1 cellular context compared by ENCODE assay signal in the genomic region with DNA sequence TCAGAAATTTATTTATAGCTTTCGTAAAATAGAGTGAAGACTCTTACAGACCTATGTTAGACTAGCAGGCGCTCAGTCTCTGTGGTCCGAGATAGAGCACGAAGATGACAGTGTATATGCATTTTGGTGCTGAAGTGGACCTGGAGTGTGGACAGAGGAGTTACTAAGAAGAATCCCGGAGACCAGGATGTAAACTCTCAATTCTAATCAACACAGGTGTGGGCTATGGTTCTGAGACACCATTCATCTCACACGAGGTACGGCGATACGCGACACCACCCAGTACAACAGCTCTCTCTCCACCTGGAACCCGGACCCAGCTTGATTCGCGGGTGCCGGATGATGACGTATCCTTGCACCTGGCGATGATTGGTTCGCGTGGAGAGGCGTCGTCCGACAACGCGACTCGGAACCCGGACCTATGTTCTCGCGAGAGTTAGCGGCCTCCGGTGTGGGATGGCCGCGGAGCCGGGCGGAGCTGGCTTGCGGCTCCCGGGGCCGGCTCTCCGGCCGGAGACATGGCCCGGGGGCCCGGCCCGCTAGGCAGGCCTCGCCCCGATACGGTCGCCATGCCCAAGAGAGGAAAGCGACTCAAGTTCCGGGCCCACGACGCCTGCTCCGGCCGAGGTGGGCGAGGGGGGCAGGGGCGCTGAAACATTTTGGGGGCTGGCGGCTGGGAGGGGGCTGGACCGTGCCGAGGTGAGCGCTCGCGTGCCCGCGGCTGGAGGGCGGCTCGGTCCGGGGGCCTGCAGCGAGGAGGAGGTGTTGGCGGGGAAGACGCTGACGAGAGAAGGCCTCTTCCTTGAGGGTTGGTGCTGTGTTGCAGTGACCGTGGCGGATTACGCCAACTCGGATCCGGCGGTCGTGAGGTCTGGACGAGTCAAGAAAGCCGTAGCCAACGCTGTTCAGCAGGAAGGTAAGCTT.
TF ChIP-seq lines count a peak whose summit lies in the region.

TMEM183A (plus strand) TSS at position 427 of the 924 bp plus-strand sequence; CDS start at position 519, 92 bp downstream.

TF ChIP-seq in HepG2, 621 proteins besides CTCF, POLR2A, EP300 and RAD21 (continued from another document and continues in another):
- TF ChIP-seq PAXIP1 (CRISPR knock-in tag; conservative IDR thresholded peaks at IDR 0.05) (peak; percentile 45), JARID2 (CRISPR knock-in tag; IDR thresholded peaks at IDR 0.05; ENCODE audit: insufficient replicate concordance) (no peak), SYNCRIP (IDR thresholded peaks at IDR 0.05; ENCODE audit: insufficient read depth, low read depth, low read length) (no peak), E2F2 (CRISPR knock-in tag; IDR thresholded peaks at IDR 0.05; ENCODE audit: borderline replicate concordance) (no peak), SMAD9 (CRISPR knock-in tag; IDR thresholded peaks at IDR 0.05) (no peak), TGIF2 (CRISPR knock-in tag; IDR thresholded peaks at IDR 0.05) (no peak; the same call in 1 of the 2 replicates), CREM (IDR thresholded peaks at IDR 0.05) (peak; percentile 97), CREM (CRISPR knock-in tag; IDR thresholded peaks at IDR 0.05) (peak; percentile 90), AKNA (CRISPR knock-in tag; IDR thresholded peaks at IDR 0.05; ENCODE audit: borderline replicate concordance) (no peak), ZNF530 (CRISPR knock-in tag; IDR thresholded peaks at IDR 0.05; ENCODE audit: low read depth) (no peak), ZNF484 (CRISPR knock-in tag; IDR thresholded peaks at IDR 0.05; ENCODE audit: borderline replicate concordance, low read depth) (no peak), TBL1XR1 (IDR thresholded peaks at IDR 0.05; ENCODE audit: borderline replicate concordance, low read length, partially characterized antibody) (no peak), PHF20 (CRISPR knock-in tag; IDR thresholded peaks at IDR 0.05) (peak; percentile 93), IKZF4 (CRISPR knock-in tag; IDR thresholded peaks at IDR 0.05; ENCODE audit: borderline replicate concordance, low read depth, not compliant biosample characterization) (no peak), ZNF841 (CRISPR knock-in tag; IDR thresholded peaks at IDR 0.05; ENCODE audit: borderline replicate concordance) (no peak), ZIK1 (CRISPR knock-in tag; IDR thresholded peaks at IDR 0.05; ENCODE audit: borderline replicate concordance, low read depth) (no peak), ZFX (CRISPR knock-in tag; IDR thresholded peaks at IDR 0.05; ENCODE audit: low read depth) (peak; percentile 88), FOXK2 (IDR thresholded peaks at IDR 0.05) (peak; percentile 22; the same call in 1 of the 2 replicates), KAT8 (CRISPR knock-in tag; IDR thresholded peaks at IDR 0.05) (peak; percentile 97), GATA4 (IDR thresholded peaks at IDR 0.05; ENCODE audit: borderline replicate concordance, low read depth) (0 out of 2 replicates have a peak, but pooled peaks have one; percentile 29), SOX5 (CRISPR knock-in tag; IDR thresholded peaks at IDR 0.05; ENCODE audit: borderline replicate concordance) (peak; percentile 17), SP5 (CRISPR knock-in tag; IDR thresholded peaks at IDR 0.05; ENCODE audit: borderline replicate concordance, low read depth) (0 out of 2 replicates have a peak, but pooled peaks have one; percentile 9), POGK (CRISPR knock-in tag; conservative IDR thresholded peaks at IDR 0.05) (peak; percentile 77), ZNF709 (CRISPR knock-in tag; IDR thresholded peaks at IDR 0.05) (peak; percentile 59; the same call in 1 of the 2 replicates), SP1 (IDR thresholded peaks at IDR 0.05) (peak; percentile 78; the same call in 1 of the 2 replicates), SP1 (CRISPR knock-in tag; IDR thresholded peaks at IDR 0.05) (peak; percentile 62), GATAD2A (CRISPR knock-in tag; IDR thresholded peaks at IDR 0.05) (peak; percentile 42; the same call in 1 of the 2 replicates), ZNF788 (CRISPR knock-in tag; IDR thresholded peaks at IDR 0.05; ENCODE audit: borderline replicate concordance) (peak; percentile 71; the same call in 1 of the 2 replicates), ZFP62 (CRISPR knock-in tag; IDR thresholded peaks at IDR 0.05) (no peak), SP140L (CRISPR knock-in tag; IDR thresholded peaks at IDR 0.05; ENCODE audit: borderline replicate concordance) (no peak), ATF4 (CRISPR knock-in tag; IDR thresholded peaks at IDR 0.05) (no peak; a peak in 1 of 4 replicates), CREB1 (IDR thresholded peaks at IDR 0.05) (peak; percentile 98), CREB1 (CRISPR knock-in tag; IDR thresholded peaks at IDR 0.05) (peak; percentile 98), NPAS2 (CRISPR knock-in tag; IDR thresholded peaks at IDR 0.05; ENCODE audit: borderline replicate concordance) (no peak), ZNF772 (CRISPR knock-in tag; IDR thresholded peaks at IDR 0.05) (0 out of 2 replicates have a peak, but pooled peaks have one; percentile 58)
- TF ChIP-seq, protein P1, sequence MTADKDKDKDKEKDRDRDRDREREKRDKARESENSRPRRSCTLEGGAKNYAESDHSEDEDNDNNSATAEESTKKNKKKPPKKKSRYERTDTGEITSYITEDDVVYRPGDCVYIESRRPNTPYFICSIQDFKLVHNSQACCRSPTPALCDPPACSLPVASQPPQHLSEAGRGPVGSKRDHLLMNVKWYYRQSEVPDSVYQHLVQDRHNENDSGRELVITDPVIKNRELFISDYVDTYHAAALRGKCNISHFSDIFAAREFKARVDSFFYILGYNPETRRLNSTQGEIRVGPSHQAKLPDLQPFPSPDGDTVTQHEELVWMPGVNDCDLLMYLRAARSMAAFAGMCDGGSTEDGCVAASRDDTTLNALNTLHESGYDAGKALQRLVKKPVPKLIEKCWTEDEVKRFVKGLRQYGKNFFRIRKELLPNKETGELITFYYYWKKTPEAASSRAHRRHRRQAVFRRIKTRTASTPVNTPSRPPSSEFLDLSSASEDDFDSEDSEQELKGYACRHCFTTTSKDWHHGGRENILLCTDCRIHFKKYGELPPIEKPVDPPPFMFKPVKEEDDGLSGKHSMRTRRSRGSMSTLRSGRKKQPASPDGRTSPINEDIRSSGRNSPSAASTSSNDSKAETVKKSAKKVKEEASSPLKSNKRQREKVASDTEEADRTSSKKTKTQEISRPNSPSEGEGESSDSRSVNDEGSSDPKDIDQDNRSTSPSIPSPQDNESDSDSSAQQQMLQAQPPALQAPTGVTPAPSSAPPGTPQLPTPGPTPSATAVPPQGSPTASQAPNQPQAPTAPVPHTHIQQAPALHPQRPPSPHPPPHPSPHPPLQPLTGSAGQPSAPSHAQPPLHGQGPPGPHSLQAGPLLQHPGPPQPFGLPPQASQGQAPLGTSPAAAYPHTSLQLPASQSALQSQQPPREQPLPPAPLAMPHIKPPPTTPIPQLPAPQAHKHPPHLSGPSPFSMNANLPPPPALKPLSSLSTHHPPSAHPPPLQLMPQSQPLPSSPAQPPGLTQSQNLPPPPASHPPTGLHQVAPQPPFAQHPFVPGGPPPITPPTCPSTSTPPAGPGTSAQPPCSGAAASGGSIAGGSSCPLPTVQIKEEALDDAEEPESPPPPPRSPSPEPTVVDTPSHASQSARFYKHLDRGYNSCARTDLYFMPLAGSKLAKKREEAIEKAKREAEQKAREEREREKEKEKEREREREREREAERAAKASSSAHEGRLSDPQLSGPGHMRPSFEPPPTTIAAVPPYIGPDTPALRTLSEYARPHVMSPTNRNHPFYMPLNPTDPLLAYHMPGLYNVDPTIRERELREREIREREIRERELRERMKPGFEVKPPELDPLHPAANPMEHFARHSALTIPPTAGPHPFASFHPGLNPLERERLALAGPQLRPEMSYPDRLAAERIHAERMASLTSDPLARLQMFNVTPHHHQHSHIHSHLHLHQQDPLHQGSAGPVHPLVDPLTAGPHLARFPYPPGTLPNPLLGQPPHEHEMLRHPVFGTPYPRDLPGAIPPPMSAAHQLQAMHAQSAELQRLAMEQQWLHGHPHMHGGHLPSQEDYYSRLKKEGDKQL (CRISPR knock-in tag; IDR thresholded peaks at IDR 0.05; ENCODE audit: low read depth) = peak; percentile 25; the same call in 1 of the 2 replicates
